27 cellular contexts compared by ENCODE assay signal in genomic region chr11:112400615-112401014, GRCh38.
"Had no signal": no experiment of that assay in that cellular context is flagged by ENCODE, and none has a peak within 500 bp of the region (broad histone marks: within the 10 kb centered on the region; RNA-seq: fewer than 3 reads in every experiment).

No MANE protein-coding gene starts in this region.

- H3K9me3 Mint-ChIP-seq: nephron had no signal

- H3K36me3 ChIP-seq: gastrocnemius medialis, left ventricle myocardium inferior, pancreas, spleen, transverse colon, WERI-Rb-1 had no signal

- ATAC-seq: activated CD4-positive, CD25-positive, alpha-beta regulatory T cell treated with anti-CD3 and anti-CD28 coated beads, Interleukin-2, amount 50 U/mL, for 24 hours; body of pancreas; pancreas; right cardiac atrium; T-helper 17 cell had no signal

- H3K36me3 Mint-ChIP-seq: activated naive CD8-positive, alpha-beta T cell had no signal

- H3K27me3 ChIP-seq: body of pancreas, gastrocnemius medialis, pancreas, testis, transverse colon had no signal

- H3K9me3 ChIP-seq: body of pancreas, gastrocnemius medialis, left ventricle myocardium inferior, pancreas, spleen, testis, transverse colon had no signal

- H3K4me3 ChIP-seq: body of pancreas, gastrocnemius medialis, left ventricle myocardium inferior, lung, pancreas, spleen, testis, transverse colon had no signal

- H3K27ac ChIP-seq: body of pancreas, gastrocnemius medialis, left ventricle myocardium inferior, pancreas, spleen, testis, transverse colon, WERI-Rb-1 had no signal

- DNase-seq: activated CD4-positive, alpha-beta T cell treated with anti-CD3 and anti-CD28 coated beads for 48 hours; activated CD4-positive, alpha-beta T cell treated with anti-CD3 and anti-CD28 coated beads, Interleukin-2, amount 50 U/mL, for 48 hours; activated CD8-positive, alpha-beta memory T cell treated with anti-CD3 and anti-CD28 coated beads for 24 hours; activated effector memory CD4-positive, alpha-beta T cell treated with Interleukin-2 at 50 U/mL for 16 hours; activated naive CD4-positive, alpha-beta T cell treated with Interleukin-2 at 50 U/mL for 16 hours; body of pancreas; effector CD4-positive, alpha-beta T cell; gastrocnemius medialis; glutamatergic neuron; left ventricle myocardium inferior; pancreas; right cardiac atrium; spleen; stimulated activated CD4-positive, alpha-beta T cell treated with anti-CD3 and anti-CD28 coated beads, Interleukin-2, amount 100 ng/mL, for 48 hours; stimulated activated naive CD4-positive, alpha-beta T cell treated with Interleukin-2 at 50 U/mL for 16 hours; T-helper 17 cell; T1000; testis; transverse colon; WERI-Rb-1 had no signal

- H3K4me1 ChIP-seq: body of pancreas, left ventricle myocardium inferior, pancreas, spleen, testis, transverse colon had no signal

- H3K27ac Mint-ChIP-seq: activated naive CD8-positive, alpha-beta T cell; nephron; T-helper 17 cell had no signal

- H3K4me1 Mint-ChIP-seq: nephron, T-helper 17 cell had no signal

- FAIRE-seq: colon, islet of Langerhans, pancreas, urothelium cell line had no signal

- H3K4me3 Mint-ChIP-seq: activated naive CD8-positive, alpha-beta T cell; nephron; T-helper 17 cell had no signal
